ENCODE assay signal across 28 cellular contexts in the genomic region with DNA sequence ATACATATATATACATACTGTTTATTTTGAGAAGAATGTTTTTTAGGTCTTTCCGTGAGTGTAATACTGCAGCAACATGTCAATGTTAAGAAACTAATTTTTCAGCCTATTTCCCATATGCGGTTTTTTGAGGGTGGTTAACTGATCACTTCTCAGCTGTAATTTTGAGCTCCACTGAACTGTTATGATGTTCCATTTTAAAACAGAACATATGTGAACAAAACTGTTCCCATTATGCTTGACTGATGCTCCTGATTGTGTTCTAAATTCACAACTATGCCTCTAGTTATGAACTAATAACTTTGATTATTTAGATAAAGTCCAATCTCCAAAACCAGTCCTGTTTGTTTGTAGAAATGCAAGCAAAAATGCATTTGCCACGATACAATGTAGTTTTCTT.
"Had no signal": no experiment of that assay in that cellular context is flagged by ENCODE, and none has a peak within 500 bp of the region (broad histone marks: within the 10 kb centered on the region; RNA-seq: fewer than 3 reads in every experiment).

No MANE protein-coding gene starts in this region.

- H3K4me1 ChIP-seq: left lung, lower lobe of right lung, right atrium auricular region, right lobe of liver, stomach, testis, thyroid gland, transverse colon, upper lobe of left lung, vagina had no signal

- H3K9me3 ChIP-seq: left lung, lower lobe of right lung, ovary, right atrium auricular region, right lobe of liver, stomach, testis, thyroid gland, transverse colon, upper lobe of left lung, vagina had no signal

- H3K27me3 ChIP-seq: left lung, ovary, right atrium auricular region, right lobe of liver, stomach, testis, thyroid gland, transverse colon, upper lobe of left lung, vagina had no signal

- H3K4me2 ChIP-seq: smooth muscle cell had no signal

- ATAC-seq: left colon; left lung; lower lobe of right lung; natural killer cell; right lobe of liver; stimulated activated memory B cell treated with anti-CD40 and anti-IgM and Interleukin-4, amounts not matched to agents 10 μg/mL and 1 μg/mL and 100 μg/mL, for 72 hours had no signal

- H3K27ac ChIP-seq: left lung, lower lobe of right lung, ovary, right atrium auricular region, right lobe of liver, stomach, testis, thyroid gland, transverse colon, upper lobe of left lung, vagina had no signal

- H3K4me3 Mint-ChIP-seq: immature natural killer cell; naive B cell; natural killer cell; nephron progenitor cell; stimulated activated memory B cell treated with anti-CD40 and anti-IgM and Interleukin-4, amounts not matched to agents 10 μg/mL and 1 μg/mL and 100 μg/mL, for 72 hours had no signal

- H3K36me3 Mint-ChIP-seq: immature natural killer cell; naive B cell; natural killer cell; stimulated activated memory B cell treated with anti-CD40 and anti-IgM and Interleukin-4, amounts not matched to agents 10 μg/mL and 1 μg/mL and 100 μg/mL, for 72 hours had no signal

- H3K27ac Mint-ChIP-seq: immature natural killer cell; naive B cell; natural killer cell; nephron progenitor cell; progenitor cell of endocrine pancreas; stimulated activated memory B cell treated with anti-CD40 and anti-IgM and Interleukin-4, amounts not matched to agents 10 μg/mL and 1 μg/mL and 100 μg/mL, for 72 hours had no signal

- H3K27me3 Mint-ChIP-seq: naive B cell; progenitor cell of endocrine pancreas; stimulated activated memory B cell treated with anti-CD40 and anti-IgM and Interleukin-4, amounts not matched to agents 10 μg/mL and 1 μg/mL and 100 μg/mL, for 72 hours had no signal

- H3K4me3 ChIP-seq: left lung, lower lobe of right lung, ovary, right atrium auricular region, right lobe of liver, smooth muscle cell, stomach, testis, thyroid gland, transverse colon, upper lobe of left lung, vagina had no signal

- DNase-seq: hippocampal formation; immature natural killer cell; kidney; left colon; left lung; lower lobe of right lung; mammary epithelial cell; mesenchymal stem cell; naive B cell; natural killer cell; nephron progenitor cell; ovary; right lobe of liver; stimulated activated CD4-positive, alpha-beta T cell treated with anti-CD3 and anti-CD28 coated beads, Interleukin-1b, Interleukin-23, amount 100 ng/mL, for 48 hours; stimulated activated CD4-positive, alpha-beta T cell treated with anti-CD3 and anti-CD28 coated beads, Interleukin-2, amount 100 ng/mL, for 48 hours; stimulated activated CD4-positive, alpha-beta T cell treated with anti-CD3 and anti-CD28 coated beads, Interleukin-4, amount 100 ng/mL, for 4 hours; stimulated activated CD8-positive, alpha-beta memory T cell treated with anti-CD3 and anti-CD28 coated beads, Interleukin-4, amount 100 ng/mL, for 48 hours; stimulated activated naive CD4-positive, alpha-beta T cell treated with Interleukin-2 at 50 U/mL for 16 hours; stomach; testis; thyroid gland; transverse colon; upper lobe of left lung had no signal

- H3K4me1 Mint-ChIP-seq: immature natural killer cell; naive B cell; natural killer cell; nephron progenitor cell; stimulated activated memory B cell treated with anti-CD40 and anti-IgM and Interleukin-4, amounts not matched to agents 10 μg/mL and 1 μg/mL and 100 μg/mL, for 72 hours had no signal

- H3K36me3 ChIP-seq: left lung, lower lobe of right lung, ovary, right atrium auricular region, right lobe of liver, stomach, thyroid gland, transverse colon, upper lobe of left lung, vagina had no signal

- H3K9me3 Mint-ChIP-seq: nephron progenitor cell had no signal
